ENCODE assay signal across 20 cellular contexts in the genomic region with DNA sequence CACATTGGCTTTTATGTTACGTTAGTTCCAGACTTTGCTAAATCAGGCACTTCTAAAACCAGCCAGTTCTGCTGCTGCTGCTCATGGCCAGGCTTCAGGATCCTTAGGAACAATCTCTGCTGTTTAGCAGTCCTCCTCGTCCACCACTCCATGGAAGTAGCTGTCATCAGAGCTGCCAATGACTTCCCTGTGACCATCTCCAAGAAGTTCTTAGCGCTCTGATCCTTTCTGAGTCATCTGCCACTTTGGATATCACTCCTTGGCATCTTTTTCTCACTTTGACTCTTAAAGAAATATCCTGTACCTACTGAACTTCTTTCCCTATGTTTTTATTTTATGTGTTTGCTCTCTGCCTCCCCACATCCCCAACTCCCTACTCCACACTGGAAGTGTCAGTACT. TPM values are rescaled to one million over a fixed set of nuclear protein-coding genes. Genes with fewer than 3 reads are reported as not detected.
DNase-seq lines count a peak whose midpoint lies in the region; ATAC-seq, FAIRE-seq and TF ChIP-seq lines count a peak whose summit lies in the region.
"Had no signal": no experiment of that assay in that cellular context is flagged by ENCODE, and none has a peak within 500 bp of the region (broad histone marks: within the 10 kb centered on the region; RNA-seq: fewer than 3 reads in every experiment).

No MANE protein-coding gene starts in this region.

- no peak for TF ChIP-seq CTCF in body of pancreas (IDR thresholded peaks at IDR 0.05)
- TF ChIP-seq CTCF in type B pancreatic cell (conservative IDR thresholded peaks at IDR 0.05): no peak
- TF ChIP-seq CTCF in osteocyte (IDR thresholded peaks at IDR 0.05): no peak
- TF ChIP-seq CTCF in kidney (IDR thresholded peaks at IDR 0.05; ENCODE audit: borderline replicate concordance, extremely low read depth, insufficient read depth): no peak

- H3K4me3 Mint-ChIP-seq in type B pancreatic cell (no peak overlapping the region), osteocyte (ENCODE audit: unreplicated experiment) (no peak overlapping the region), T-helper 17 cell (no peak overlapping the region)
- H3K4me3 Mint-ChIP-seq: IgD-negative memory B cell, T-cell, WTC11 had no signal

- intact Hi-C loops in body of pancreas (cut with DNase I) (no loop called here), kidney (cut with DNase I) (no loop called here)

- H3K27ac Mint-ChIP-seq in type B pancreatic cell (peak overlapping the region; percentile 81), osteocyte (ENCODE audit: unreplicated experiment) (no peak overlapping the region), T-helper 17 cell (no peak overlapping the region)
- H3K27ac Mint-ChIP-seq: IgD-negative memory B cell, T-cell had no signal

- FAIRE-seq in kidney (lab: Jason Lieb, UNC): no peak
- FAIRE-seq: islet of Langerhans had no signal

- H3K4me1 Mint-ChIP-seq in type B pancreatic cell (ENCODE audit: unreplicated experiment): peaks cover 47% of the 10 kb centered on the region
- H3K4me1 Mint-ChIP-seq in osteocyte (ENCODE audit: unreplicated experiment): peaks cover 52% of the 10 kb centered on the region
- H3K4me1 Mint-ChIP-seq in T-helper 17 cell: peaks cover 2% of the 10 kb centered on the region
- H3K4me1 Mint-ChIP-seq: T-cell had no signal

- no peak for ATAC-seq in body of pancreas
- no peak for ATAC-seq in T-helper 17 cell
- ATAC-seq: heart left ventricle, T-cell, WTC11 had no signal

- H3K9ac ChIP-seq in kidney (ENCODE audit: low read length in 2 of 2): no peak overlapping the region

- H3K27me3 ChIP-seq in body of pancreas: no peaks in the 10 kb centered on the region
- H3K27me3 ChIP-seq: heart left ventricle, upper lobe of right lung had no signal

- H3K9me3 Mint-ChIP-seq in type B pancreatic cell (peaks cover 6% of the 10 kb centered on the region), osteocyte (ENCODE audit: unreplicated experiment) (no peaks in the 10 kb centered on the region)
- H3K9me3 Mint-ChIP-seq: IgD-negative memory B cell, T-cell, WTC11 had no signal

- H3K9me3 ChIP-seq in body of pancreas: no peaks in the 10 kb centered on the region
- no peaks in the 10 kb centered on the region for H3K9me3 ChIP-seq in mesodermal cell (ENCODE audit: control insufficient read depth, low read length)
- peaks cover 2% of the 10 kb centered on the region for H3K9me3 ChIP-seq in T-helper 17 cell (ENCODE audit: control insufficient read depth, low read length, poor library complexity, severe bottlenecking)
- H3K9me3 ChIP-seq in kidney (ENCODE audit: control insufficient read depth in 1 of 2, low read length in 2 of 2): no peaks in the 10 kb centered on the region
- H3K9me3 ChIP-seq: heart left ventricle, upper lobe of right lung had no signal

- 38% methylated on average over 3 of the region's 3 CpGs for WGBS in body of pancreas, 2 donors
- WGBS in mesodermal cell (ENCODE audit: insufficient coverage in 2 of 2), 2 experiments: 78 to 83% methylated on average over 3 of the region's 3 CpGs

- DNase-seq in DMS53 (lab: John Stamatoyannopoulos, UW): peak; percentile 35
- no peak for DNase-seq in DMS53 treated with DMSO at 0.1 percent for 48 hours (lab: John Stamatoyannopoulos, UW; ENCODE audit: unreplicated experiment)
- DNase-seq in body of pancreas: no peak
- DNase-seq in type B pancreatic cell (ENCODE audit: extremely low spot score, unreplicated experiment): no peak
- no peak for DNase-seq in osteocyte (ENCODE audit: extremely low spot score, unreplicated experiment)
- no peak for DNase-seq in T-helper 17 cell
- no peak for DNase-seq in kidney
- DNase-seq: amniotic stem cell, DND-41, heart left ventricle, NCI-H82, T-cell, upper lobe of right lung had no signal

- H3K4me3 ChIP-seq in body of pancreas (no peak overlapping the region), mesodermal cell (ENCODE audit: extremely low read depth, insufficient read depth, low read length, poor library complexity, severe bottlenecking) (no peak overlapping the region), kidney (ENCODE audit: low read length in 2 of 2) (no peak overlapping the region)
- H3K4me3 ChIP-seq: coronary artery, heart left ventricle, skin epidermis, upper lobe of right lung had no signal

- H3K27me3 Mint-ChIP-seq in type B pancreatic cell (no peaks in the 10 kb centered on the region), osteocyte (ENCODE audit: unreplicated experiment) (no peaks in the 10 kb centered on the region), T-helper 17 cell (peaks cover 7% of the 10 kb centered on the region)
- H3K27me3 Mint-ChIP-seq: T-cell had no signal

- H3K36me3 ChIP-seq in body of pancreas (replicated peaks in 1 of 2; ENCODE audit: insufficient read depth in 1 of 2, low read depth in 2 of 2): no peaks in the 10 kb centered on the region
- no peaks in the 10 kb centered on the region for H3K36me3 ChIP-seq in mesodermal cell (ENCODE audit: control insufficient read depth, insufficient read depth, low read length)
- no peaks in the 10 kb centered on the region for H3K36me3 ChIP-seq in kidney (ENCODE audit: control insufficient read depth in 1 of 2, insufficient read depth in 2 of 2, low read length in 2 of 2)
- H3K36me3 ChIP-seq: heart left ventricle, upper lobe of right lung had no signal

- TF ChIP-seq POLR2A in body of pancreas (IDR thresholded peaks at IDR 0.05): no peak

- peaks cover 66% of the 10 kb centered on the region for H3K4me1 ChIP-seq in body of pancreas
- peaks cover 26% of the 10 kb centered on the region for H3K4me1 ChIP-seq in mesodermal cell (ENCODE audit: control insufficient read depth, insufficient read depth, low read length, poor library complexity, severe bottlenecking)
- peaks cover 2 to 13% of the 10 kb centered on the region in 2 donors for H3K4me1 ChIP-seq in kidney (ENCODE audit: control insufficient read depth in 1 of 2, insufficient read depth in 1 of 2, low read depth in 1 of 2, low read length in 2 of 2)

- H3K27ac ChIP-seq in body of pancreas (peak overlapping the region; percentile 61 to 97 (median 82)), mesodermal cell (ENCODE audit: low read depth, low read length, severe bottlenecking) (peak overlapping the region; percentile 63), kidney (ENCODE audit: low read depth in 2 of 2, low read length in 2 of 2) (no peak overlapping the region)
- H3K27ac ChIP-seq: upper lobe of right lung had no signal

- H3K36me3 Mint-ChIP-seq in type B pancreatic cell: no peaks in the 10 kb centered on the region
- H3K36me3 Mint-ChIP-seq in osteocyte (ENCODE audit: unreplicated experiment): no peaks in the 10 kb centered on the region
- peaks cover 2% of the 10 kb centered on the region for H3K36me3 Mint-ChIP-seq in T-helper 17 cell (ENCODE audit: low read depth)
- H3K36me3 Mint-ChIP-seq: CD14-positive monocyte, IgD-negative memory B cell, T-cell, WTC11 had no signal

RNA-seq across cellular contexts. Expression of a gene that starts 14.7 kb away (rescaled TPM):
- total RNA-seq in body of pancreas (10 to 100 TPM; 82.7 to 83.3 TPM), type B pancreatic cell (ENCODE audit: low replicate concordance) (181 and 202 TPM in 2 replicates), osteocyte (154 and 170 TPM in 2 replicates), T-helper 17 cell (100 to 1,000 TPM; 463 to 482 TPM), kidney (130 TPM)
- 122 TPM for polyA plus RNA-seq in mesodermal cell (2013, experiment 1 of 2)
- 99.9 TPM for polyA plus RNA-seq in mesodermal cell (2013, experiment 2 of 2)
- polyA plus RNA-seq in kidney (ENCODE audit: insufficient read depth, low read depth, low replicate concordance): 53.8 TPM

Comparison
In these comparisons a context has a peak if more than half of its experiments do, and no peak if none do; other contexts are left out.
1. H3K27ac ChIP-seq: peak in body of pancreas (4 of 4) and mesodermal cell (single experiment); none in kidney (0 of 2).